Comparison of ENCODE assay signal across 8 cellular contexts in the genomic region with DNA sequence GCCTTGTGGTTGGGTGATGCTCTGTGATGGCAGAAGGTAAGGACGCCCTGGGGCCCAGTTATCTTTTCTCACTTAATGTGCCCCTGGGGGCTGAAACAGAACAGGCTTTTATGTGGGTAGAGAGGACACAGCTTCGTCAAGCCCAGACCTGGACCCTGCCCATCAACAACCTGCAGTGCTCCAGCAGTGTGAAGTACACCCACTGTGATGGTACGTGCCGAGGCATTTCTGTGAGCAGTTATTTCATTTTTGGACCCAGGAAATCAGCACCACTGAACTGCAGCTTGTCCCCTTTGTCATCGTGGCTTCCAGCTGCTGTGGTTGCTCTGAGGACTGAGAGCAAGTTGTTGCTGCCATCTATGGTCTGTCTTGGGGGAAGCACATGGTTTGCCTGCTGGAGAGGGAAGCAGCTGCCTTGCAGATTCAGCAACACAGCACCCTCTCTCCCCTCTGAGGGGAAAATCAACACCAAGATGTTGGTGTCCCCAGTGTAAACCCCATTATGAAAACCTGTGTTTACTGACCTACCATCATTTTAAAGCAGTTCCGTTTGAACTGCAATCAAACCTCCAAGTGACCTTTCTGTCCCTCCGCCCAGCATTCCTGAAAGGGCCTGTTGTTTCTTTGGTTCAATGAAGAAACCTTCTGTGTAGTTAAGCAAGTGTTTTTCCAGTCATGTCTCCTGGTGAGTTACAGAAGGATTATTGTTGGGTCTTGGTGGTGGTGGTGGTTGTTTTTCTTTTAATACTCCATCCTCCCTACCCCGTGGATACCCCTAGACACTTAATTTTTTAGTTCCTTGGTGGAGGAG.
DNase-seq lines count a peak whose midpoint lies in the region; ATAC-seq and TF ChIP-seq lines count a peak whose summit lies in the region.

No MANE protein-coding gene starts in this region.

- H3K4me1 Mint-ChIP-seq in CD8-positive, alpha-beta T cell (ENCODE audit: low read depth), result peaks cover 48% of the 10 kb centered on the region
- peaks cover 35% of the 10 kb centered on the region for H3K4me1 Mint-ChIP-seq in activated CD4-positive, alpha-beta memory T cell treated with anti-CD3 and anti-CD28 coated beads for 36 hours (ENCODE audit: low read depth)

- peak overlapping the region in 1 of 2 experiments; percentile 9 for H3K14ac ChIP-seq in mesenchymal stem cell (ENCODE audit: low read length in 2 of 2)

- no peaks in the 10 kb centered on the region for H3K27me3 Mint-ChIP-seq in CD8-positive, alpha-beta T cell (ENCODE audit: low read depth)
- H3K27me3 Mint-ChIP-seq in activated CD4-positive, alpha-beta memory T cell treated with anti-CD3 and anti-CD28 coated beads for 36 hours, result no peaks in the 10 kb centered on the region

- no peaks in the 10 kb centered on the region for H3K9me3 ChIP-seq in CD8-positive, alpha-beta T cell (ENCODE audit: low read length)
- H3K9me3 ChIP-seq in mesenchymal stem cell (ENCODE audit: control insufficient read depth, low read length), result no peaks in the 10 kb centered on the region

- H3K23ac ChIP-seq in mesenchymal stem cell (ENCODE audit: low read length in 2 of 2), result no peak overlapping the region

- TF ChIP-seq CTCF in CD8-positive, alpha-beta T cell (IDR thresholded peaks at IDR 0.05), result peak; percentile 67

- H2BK120ac ChIP-seq in mesenchymal stem cell (ENCODE audit: low read depth, low read length), result peak overlapping the region; percentile 91

- H2BK12ac ChIP-seq in mesenchymal stem cell (ENCODE audit: low read length in 2 of 2), result peak overlapping the region; percentile 75 to 91

- peak overlapping the region; percentile 59 to 95 for H3K4ac ChIP-seq in mesenchymal stem cell (ENCODE audit: low read depth in 1 of 2, low read length in 2 of 2)

- H3K79me1 ChIP-seq in mesenchymal stem cell (replicated peaks; ENCODE audit: low read length, poor library complexity, severe bottlenecking), result peaks cover 1% of the 10 kb centered on the region

- peak overlapping the region; percentile 82 for H4K8ac ChIP-seq in mesenchymal stem cell (ENCODE audit: low read length)

- POLR2A ChIA-PET in CD8-positive, alpha-beta T cell (lab: Charles Lee), result interaction anchor here (0.6 to 1.9 kb wide), 7 partner anchors 10 to 295 kb away, joined by 3 to 11 read pairs (median 3); no protein-coding TSS in a partner anchor
- POLR2A ChIA-PET in activated CD4-positive, alpha-beta memory T cell treated with anti-CD3 and anti-CD28 coated beads for 36 hours (lab: Charles Lee), result interaction anchor here (0.9 to 2.0 kb wide), 3 partner anchors 191 to 294 kb away, joined by 3 to 8 read pairs (median 4); no protein-coding TSS in a partner anchor

- WGBS in mesenchymal stem cell, result 38% methylated on average over 7 of the region's 8 CpGs

- H3K27me3 ChIP-seq in CD8-positive, alpha-beta T cell (ENCODE audit: insufficient read depth, low read length), result no peaks in the 10 kb centered on the region
- H3K27me3 ChIP-seq in mesenchymal stem cell (ENCODE audit: control insufficient read depth in 1 of 2, insufficient read depth in 1 of 2, low read length in 2 of 2), result no peaks in the 10 kb centered on the region

- H3K9ac ChIP-seq in mesenchymal stem cell (ENCODE audit: low read length), result peak overlapping the region; percentile 12

- peak overlapping the region; percentile 2 for H2BK15ac ChIP-seq in mesenchymal stem cell (ENCODE audit: low read depth, poor library complexity, severe bottlenecking)

- H3K36me3 ChIP-seq in CD8-positive, alpha-beta T cell (ENCODE audit: insufficient read depth, low read length), result no peaks in the 10 kb centered on the region
- no peaks in the 10 kb centered on the region for H3K36me3 ChIP-seq in mesenchymal stem cell (ENCODE audit: control insufficient read depth in 1 of 2, insufficient read depth in 2 of 2, low read depth in 1 of 2, low read length in 2 of 2)

- peaks cover 38% of the 10 kb centered on the region for H3K36me3 Mint-ChIP-seq in CD8-positive, alpha-beta T cell
- H3K36me3 Mint-ChIP-seq in activated CD4-positive, alpha-beta memory T cell treated with anti-CD3 and anti-CD28 coated beads for 36 hours, result peaks cover 3% of the 10 kb centered on the region

- no peak overlapping the region for H3K4me2 ChIP-seq in mesenchymal stem cell (ENCODE audit: low read length, poor library complexity, severe bottlenecking)

- no peak overlapping the region for H3K4me3 ChIP-seq in CD8-positive, alpha-beta T cell (ENCODE audit: low read depth, low read length)
- H3K4me3 ChIP-seq in mesenchymal stem cell (ENCODE audit: insufficient read depth in 1 of 2, low read depth in 1 of 2, low read length in 2 of 2), result no peak overlapping the region

- CTCF ChIA-PET in CD8-positive, alpha-beta T cell (lab: Charles Lee), result interaction anchor here (0.7 to 4.5 kb wide), 40 partner anchors 7 to 533 kb away, joined by 3 to 138 read pairs (median 5); no protein-coding TSS in a partner anchor
- CTCF ChIA-PET in activated CD4-positive, alpha-beta memory T cell treated with anti-CD3 and anti-CD28 coated beads for 36 hours (lab: Charles Lee), result interaction anchor here (0.6 to 3.5 kb wide), 33 partner anchors 8 to 568 kb away, joined by 3 to 97 read pairs (median 4); no protein-coding TSS in a partner anchor

- peak overlapping the region; percentile 93 for H4K91ac ChIP-seq in mesenchymal stem cell (ENCODE audit: low read length)

- peak overlapping the region; percentile 19 for H3K27ac Mint-ChIP-seq in CD8-positive, alpha-beta T cell
- no peak overlapping the region for H3K27ac Mint-ChIP-seq in activated CD4-positive, alpha-beta memory T cell treated with anti-CD3 and anti-CD28 coated beads for 36 hours

- H3K27ac ChIP-seq in CD8-positive, alpha-beta T cell (ENCODE audit: low read depth, low read length), result no peak overlapping the region
- no peak overlapping the region for H3K27ac ChIP-seq in mesenchymal stem cell (ENCODE audit: low read length, poor library complexity, severe bottlenecking)

- no peak overlapping the region for H2BK5ac ChIP-seq in mesenchymal stem cell (ENCODE audit: low read depth, low read length, poor library complexity, severe bottlenecking)

- peak; percentile 41 to 78 (median 64) for DNase-seq in CD8-positive, alpha-beta T cell
- DNase-seq in NCI-H526 treated with DMSO at 0.1 percent for 48 hours (lab: John Stamatoyannopoulos, UW), result peak; percentile 78
- DNase-seq in activated CD4-positive, alpha-beta memory T cell treated with anti-CD3 and anti-CD28 coated beads for 36 hours, result peak; percentile 78
- peak; percentile 80 for DNase-seq in ecto neural progenitor cell (ENCODE audit: low spot score)
- DNase-seq in mesenchymal stem cell, result peak; percentile 89
- peak; percentile 24 to 35 for DNase-seq in stimulated activated CD8-positive, alpha-beta memory T cell treated with anti-CD3 and anti-CD28 coated beads, Interleukin-2, amount 100 ng/mL, for 48 hours (ENCODE audit: low read depth in 2 of 2)

- H3K9me3 Mint-ChIP-seq in CD8-positive, alpha-beta T cell, result no peaks in the 10 kb centered on the region
- no peaks in the 10 kb centered on the region for H3K9me3 Mint-ChIP-seq in activated CD4-positive, alpha-beta memory T cell treated with anti-CD3 and anti-CD28 coated beads for 36 hours

- H3K4me1 ChIP-seq in CD8-positive, alpha-beta T cell (ENCODE audit: insufficient read depth, low read length), result peaks cover 6% of the 10 kb centered on the region
- peaks cover 5% of the 10 kb centered on the region for H3K4me1 ChIP-seq in mesenchymal stem cell (ENCODE audit: control insufficient read depth, insufficient read depth, low read depth, low read length)

- intact Hi-C loops in CD8-positive, alpha-beta T cell (cut with DNase I, micrococcal nuclease), result loop anchor here (1.0 to 5.0 kb wide), 6 partner anchors 110 to 526 kb away; no protein-coding TSS in a partner anchor
- intact Hi-C loops in activated CD4-positive, alpha-beta memory T cell treated with anti-CD3 and anti-CD28 coated beads for 36 hours (cut with micrococcal nuclease), result loop anchor here (1.0 to 5.0 kb wide), 4 partner anchors 105 to 525 kb away; no protein-coding TSS in a partner anchor

- H2AFZ ChIP-seq in mesenchymal stem cell (ENCODE audit: low read depth, low read length), result no peak overlapping the region

- H2AK5ac ChIP-seq in mesenchymal stem cell (ENCODE audit: low read length, severe bottlenecking), result no peak overlapping the region

- H3K4me3 Mint-ChIP-seq in CD8-positive, alpha-beta T cell, result no peak overlapping the region
- no peak overlapping the region for H3K4me3 Mint-ChIP-seq in activated CD4-positive, alpha-beta memory T cell treated with anti-CD3 and anti-CD28 coated beads for 36 hours

- peak; percentile 95 for ATAC-seq in CD8-positive, alpha-beta T cell
- ATAC-seq in GM19438 (IDR thresholded peaks at IDR 0.05; ENCODE audit: low read depth, unreplicated experiment), result peak; percentile 94
- peak; percentile 98 for ATAC-seq in HG03520 (IDR thresholded peaks at IDR 0.05; ENCODE audit: unreplicated experiment)

- H3K18ac ChIP-seq in mesenchymal stem cell (ENCODE audit: low read depth in 1 of 2, low read length in 2 of 2), result peak overlapping the region; percentile 88 to 96

Comparison
In these comparisons a context has a peak if more than half of its experiments do, and no peak if none do; other contexts are left out.
1. DNase-seq: peak in every context shown above with its lines; median percentile 89 in mesenchymal stem cell; 80 in ecto neural progenitor cell; 78 in NCI-H526 treated with DMSO at 0.1 percent for 48 hours; 78 in activated CD4-positive, alpha-beta memory T cell treated with anti-CD3 and anti-CD28 coated beads for 36 hours; 64 in CD8-positive, alpha-beta T cell; 30 in stimulated activated CD8-positive, alpha-beta memory T cell treated with anti-CD3 and anti-CD28 coated beads, Interleukin-2, amount 100 ng/mL, for 48 hours.